In genomic region chr4:185028625-185029024, GRCh38 we compare ENCODE assay signal across 40 cellular contexts. TPM values are rescaled to one million over a fixed set of nuclear protein-coding genes. Genes with fewer than 3 reads are reported as not detected.
"Had no signal": no experiment of that assay in that cellular context is flagged by ENCODE, and none has a peak within 500 bp of the region (broad histone marks: within the 10 kb centered on the region; RNA-seq: fewer than 3 reads in every experiment).

No MANE protein-coding gene starts in this region.

- DNase-seq: Karpas-422, Kasumi-1, KBM-7, KG1, MG63, MM.1S, MV-4-11, NCI-H1048, NCI-H1092, NCI-H1092 treated with DMSO at 0.1 percent for 48 hours, NCI-H1105, NCI-H1105 treated with DMSO at 0.1 percent for 48 hours, NCI-H1417, NCI-H1417 treated with DMSO at 0.1 percent for 48 hours, NCI-H1436, NCI-H1436 treated with DMSO at 0.1 percent for 48 hours, NCI-H146, NCI-H1694, NCI-H1694 treated with DMSO at 0.1 percent for 48 hours, NCI-H187, NCI-H187 treated with DMSO at 0.1 percent for 48 hours, NCI-H1930, NCI-H2029, NCI-H2029 treated with DMSO at 0.1 percent for 48 hours, NCI-H2081, NCI-H2081 treated with DMSO at 0.1 percent for 48 hours, NCI-H2107, NCI-H2171, NCI-H2171 treated with DMSO at 0.1 percent for 48 hours, NCI-H2227 treated with DMSO at 0.1 percent for 48 hours, NCI-H226, NCI-H345, NCI-H446, NCI-H446 treated with DMSO at 0.1 percent for 48 hours, NCI-H510A had no signal

- H3K9me3 ChIP-seq: MG63 had no signal

- H3K36me3 ChIP-seq: MG63 had no signal

- H3K4me3 ChIP-seq: MG63 had no signal

- H3K27ac ChIP-seq: KMS-11 had no signal

RNA-seq across cellular contexts. Expression of gene HELT, which starts 10.3 kb away (rescaled TPM):
- total RNA-seq: LHCN-M2, M059J, MCF 10A, NCI-H460 had no signal
